Comparison of ENCODE assay signal across 1 cellular context in the genomic region with DNA sequence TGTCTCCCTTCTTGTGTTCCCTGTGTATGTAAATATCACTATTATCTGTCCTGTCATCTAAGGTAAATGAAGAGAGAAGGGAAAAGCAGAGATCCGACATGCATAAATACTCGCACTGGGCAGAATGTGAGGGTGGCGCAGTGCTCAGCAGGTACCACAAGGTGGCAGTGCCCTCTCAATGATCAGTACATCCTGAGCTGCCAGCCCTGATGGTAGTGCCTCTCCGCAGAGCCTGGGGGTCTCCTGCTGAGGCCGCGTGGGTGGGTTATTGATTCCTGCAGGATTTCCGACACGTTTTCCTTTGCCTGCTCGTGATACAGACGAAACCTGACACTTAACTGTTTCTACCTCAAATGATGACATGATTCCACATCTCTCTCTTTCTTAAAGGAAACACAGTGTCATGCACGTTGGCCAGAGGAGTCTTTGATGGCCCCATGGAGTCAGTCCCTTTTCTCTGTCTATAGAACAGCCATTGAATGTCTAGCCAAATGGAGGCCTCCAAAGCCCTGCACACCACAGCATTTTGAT.
A peak's percentile ranks its signal among the peaks of the same experiment; 100 is the strongest.
TF ChIP-seq lines count a peak whose summit lies in the region.

No MANE protein-coding gene starts in this region.

TF ChIP-seq in HEK293, 187 proteins besides CTCF, POLR2A, EP300 and RAD21 (continued from another document and continues in another):
- TF ChIP-seq, protein P1, sequence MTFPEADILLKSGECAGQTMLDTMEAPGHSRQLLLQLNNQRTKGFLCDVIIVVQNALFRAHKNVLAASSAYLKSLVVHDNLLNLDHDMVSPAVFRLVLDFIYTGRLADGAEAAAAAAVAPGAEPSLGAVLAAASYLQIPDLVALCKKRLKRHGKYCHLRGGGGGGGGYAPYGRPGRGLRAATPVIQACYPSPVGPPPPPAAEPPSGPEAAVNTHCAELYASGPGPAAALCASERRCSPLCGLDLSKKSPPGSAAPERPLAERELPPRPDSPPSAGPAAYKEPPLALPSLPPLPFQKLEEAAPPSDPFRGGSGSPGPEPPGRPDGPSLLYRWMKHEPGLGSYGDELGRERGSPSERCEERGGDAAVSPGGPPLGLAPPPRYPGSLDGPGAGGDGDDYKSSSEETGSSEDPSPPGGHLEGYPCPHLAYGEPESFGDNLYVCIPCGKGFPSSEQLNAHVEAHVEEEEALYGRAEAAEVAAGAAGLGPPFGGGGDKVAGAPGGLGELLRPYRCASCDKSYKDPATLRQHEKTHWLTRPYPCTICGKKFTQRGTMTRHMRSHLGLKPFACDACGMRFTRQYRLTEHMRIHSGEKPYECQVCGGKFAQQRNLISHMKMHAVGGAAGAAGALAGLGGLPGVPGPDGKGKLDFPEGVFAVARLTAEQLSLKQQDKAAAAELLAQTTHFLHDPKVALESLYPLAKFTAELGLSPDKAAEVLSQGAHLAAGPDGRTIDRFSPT (tag by site-specific recombination; IDR thresholded peaks at IDR 0.05) = peak; percentile 59; the same call in 1 of the 2 replicates
- TF ChIP-seq, protein P2, sequence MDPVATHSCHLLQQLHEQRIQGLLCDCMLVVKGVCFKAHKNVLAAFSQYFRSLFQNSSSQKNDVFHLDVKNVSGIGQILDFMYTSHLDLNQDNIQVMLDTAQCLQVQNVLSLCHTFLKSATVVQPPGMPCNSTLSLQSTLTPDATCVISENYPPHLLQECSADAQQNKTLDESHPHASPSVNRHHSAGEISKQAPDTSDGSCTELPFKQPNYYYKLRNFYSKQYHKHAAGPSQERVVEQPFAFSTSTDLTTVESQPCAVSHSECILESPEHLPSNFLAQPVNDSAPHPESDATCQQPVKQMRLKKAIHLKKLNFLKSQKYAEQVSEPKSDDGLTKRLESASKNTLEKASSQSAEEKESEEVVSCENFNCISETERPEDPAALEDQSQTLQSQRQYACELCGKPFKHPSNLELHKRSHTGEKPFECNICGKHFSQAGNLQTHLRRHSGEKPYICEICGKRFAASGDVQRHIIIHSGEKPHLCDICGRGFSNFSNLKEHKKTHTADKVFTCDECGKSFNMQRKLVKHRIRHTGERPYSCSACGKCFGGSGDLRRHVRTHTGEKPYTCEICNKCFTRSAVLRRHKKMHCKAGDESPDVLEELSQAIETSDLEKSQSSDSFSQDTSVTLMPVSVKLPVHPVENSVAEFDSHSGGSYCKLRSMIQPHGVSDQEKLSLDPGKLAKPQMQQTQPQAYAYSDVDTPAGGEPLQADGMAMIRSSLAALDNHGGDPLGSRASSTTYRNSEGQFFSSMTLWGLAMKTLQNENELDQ (tag by site-specific recombination; IDR thresholded peaks at IDR 0.05; ENCODE audit: low read depth) = no peak
- TF ChIP-seq SALL2 (tag by site-specific recombination; IDR thresholded peaks at IDR 0.05; ENCODE audit: borderline replicate concordance) (no peak), TSHZ1 (tag by site-specific recombination; IDR thresholded peaks at IDR 0.05; ENCODE audit: borderline replicate concordance) (no peak), ZNF785 (tag by site-specific recombination; IDR thresholded peaks at IDR 0.05) (no peak), ZNF621 (tag by site-specific recombination; IDR thresholded peaks at IDR 0.05) (no peak), ZNF791 (tag by site-specific recombination; IDR thresholded peaks at IDR 0.05) (no peak), HOXA7 (CRISPR knock-in tag; IDR thresholded peaks at IDR 0.05; ENCODE audit: borderline replicate concordance) (no peak), ZNF239 (tag by site-specific recombination; IDR thresholded peaks at IDR 0.05) (no peak), ZNF132 (tag by site-specific recombination; IDR thresholded peaks at IDR 0.05; ENCODE audit: borderline replicate concordance) (no peak), ZBTB10 (tag by site-specific recombination; IDR thresholded peaks at IDR 0.05) (no peak), ZIC2 (tag by site-specific recombination; IDR thresholded peaks at IDR 0.05) (peak; percentile 83), ZNF596 (tag by site-specific recombination; IDR thresholded peaks at IDR 0.05) (no peak), KLF7 (tag by site-specific recombination; IDR thresholded peaks at IDR 0.05; ENCODE audit: borderline replicate concordance) (no peak), ZNF776 (tag by site-specific recombination; IDR thresholded peaks at IDR 0.05; ENCODE audit: borderline replicate concordance) (no peak), ZNF423 (tag by site-specific recombination; IDR thresholded peaks at IDR 0.05) (no peak), BCL11B (tag by site-specific recombination; IDR thresholded peaks at IDR 0.05; ENCODE audit: low read depth) (no peak), ZNF548 (tag by site-specific recombination; IDR thresholded peaks at IDR 0.05) (no peak), EGR2 (tag by site-specific recombination; IDR thresholded peaks at IDR 0.05; ENCODE audit: low read depth) (peak; percentile 63), ZNF157 (tag by site-specific recombination; IDR thresholded peaks at IDR 0.05) (no peak), PATZ1 (tag by site-specific recombination; IDR thresholded peaks at IDR 0.05) (no peak), ZNF184 (tag by site-specific recombination; IDR thresholded peaks at IDR 0.05) (no peak), ZNF600 (tag by site-specific recombination; IDR thresholded peaks at IDR 0.05) (no peak), ZNF792 (tag by site-specific recombination; IDR thresholded peaks at IDR 0.05) (no peak), ZNF292 (tag by site-specific recombination; IDR thresholded peaks at IDR 0.05; ENCODE audit: borderline replicate concordance, low read depth) (no peak)
- TF ChIP-seq, protein P3, sequence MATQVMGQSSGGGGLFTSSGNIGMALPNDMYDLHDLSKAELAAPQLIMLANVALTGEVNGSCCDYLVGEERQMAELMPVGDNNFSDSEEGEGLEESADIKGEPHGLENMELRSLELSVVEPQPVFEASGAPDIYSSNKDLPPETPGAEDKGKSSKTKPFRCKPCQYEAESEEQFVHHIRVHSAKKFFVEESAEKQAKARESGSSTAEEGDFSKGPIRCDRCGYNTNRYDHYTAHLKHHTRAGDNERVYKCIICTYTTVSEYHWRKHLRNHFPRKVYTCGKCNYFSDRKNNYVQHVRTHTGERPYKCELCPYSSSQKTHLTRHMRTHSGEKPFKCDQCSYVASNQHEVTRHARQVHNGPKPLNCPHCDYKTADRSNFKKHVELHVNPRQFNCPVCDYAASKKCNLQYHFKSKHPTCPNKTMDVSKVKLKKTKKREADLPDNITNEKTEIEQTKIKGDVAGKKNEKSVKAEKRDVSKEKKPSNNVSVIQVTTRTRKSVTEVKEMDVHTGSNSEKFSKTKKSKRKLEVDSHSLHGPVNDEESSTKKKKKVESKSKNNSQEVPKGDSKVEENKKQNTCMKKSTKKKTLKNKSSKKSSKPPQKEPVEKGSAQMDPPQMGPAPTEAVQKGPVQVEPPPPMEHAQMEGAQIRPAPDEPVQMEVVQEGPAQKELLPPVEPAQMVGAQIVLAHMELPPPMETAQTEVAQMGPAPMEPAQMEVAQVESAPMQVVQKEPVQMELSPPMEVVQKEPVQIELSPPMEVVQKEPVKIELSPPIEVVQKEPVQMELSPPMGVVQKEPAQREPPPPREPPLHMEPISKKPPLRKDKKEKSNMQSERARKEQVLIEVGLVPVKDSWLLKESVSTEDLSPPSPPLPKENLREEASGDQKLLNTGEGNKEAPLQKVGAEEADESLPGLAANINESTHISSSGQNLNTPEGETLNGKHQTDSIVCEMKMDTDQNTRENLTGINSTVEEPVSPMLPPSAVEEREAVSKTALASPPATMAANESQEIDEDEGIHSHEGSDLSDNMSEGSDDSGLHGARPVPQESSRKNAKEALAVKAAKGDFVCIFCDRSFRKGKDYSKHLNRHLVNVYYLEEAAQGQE (tag by site-specific recombination; IDR thresholded peaks at IDR 0.05) = no peak
- TF ChIP-seq, protein P4, sequence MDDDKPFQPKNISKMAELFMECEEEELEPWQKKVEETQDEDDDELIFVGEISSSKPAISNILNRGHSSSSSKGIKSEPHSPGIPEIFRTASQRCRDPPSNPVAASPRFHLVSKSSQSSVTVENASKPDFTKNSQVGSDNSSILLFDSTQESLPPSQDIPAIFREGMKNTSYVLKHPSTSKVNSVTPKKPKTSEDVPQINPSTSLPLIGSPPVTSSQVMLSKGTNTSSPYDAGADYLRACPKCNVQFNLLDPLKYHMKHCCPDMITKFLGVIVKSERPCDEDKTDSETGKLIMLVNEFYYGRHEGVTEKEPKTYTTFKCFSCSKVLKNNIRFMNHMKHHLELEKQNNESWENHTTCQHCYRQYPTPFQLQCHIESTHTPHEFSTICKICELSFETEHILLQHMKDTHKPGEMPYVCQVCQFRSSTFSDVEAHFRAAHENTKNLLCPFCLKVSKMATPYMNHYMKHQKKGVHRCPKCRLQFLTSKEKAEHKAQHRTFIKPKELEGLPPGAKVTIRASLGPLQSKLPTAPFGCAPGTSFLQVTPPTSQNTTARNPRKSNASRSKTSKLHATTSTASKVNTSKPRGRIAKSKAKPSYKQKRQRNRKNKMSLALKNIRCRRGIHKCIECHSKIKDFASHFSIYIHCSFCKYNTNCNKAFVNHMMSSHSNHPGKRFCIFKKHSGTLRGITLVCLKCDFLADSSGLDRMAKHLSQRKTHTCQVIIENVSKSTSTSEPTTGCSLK (tag by site-specific recombination; IDR thresholded peaks at IDR 0.05) = no peak
- TF ChIP-seq, protein P5, sequence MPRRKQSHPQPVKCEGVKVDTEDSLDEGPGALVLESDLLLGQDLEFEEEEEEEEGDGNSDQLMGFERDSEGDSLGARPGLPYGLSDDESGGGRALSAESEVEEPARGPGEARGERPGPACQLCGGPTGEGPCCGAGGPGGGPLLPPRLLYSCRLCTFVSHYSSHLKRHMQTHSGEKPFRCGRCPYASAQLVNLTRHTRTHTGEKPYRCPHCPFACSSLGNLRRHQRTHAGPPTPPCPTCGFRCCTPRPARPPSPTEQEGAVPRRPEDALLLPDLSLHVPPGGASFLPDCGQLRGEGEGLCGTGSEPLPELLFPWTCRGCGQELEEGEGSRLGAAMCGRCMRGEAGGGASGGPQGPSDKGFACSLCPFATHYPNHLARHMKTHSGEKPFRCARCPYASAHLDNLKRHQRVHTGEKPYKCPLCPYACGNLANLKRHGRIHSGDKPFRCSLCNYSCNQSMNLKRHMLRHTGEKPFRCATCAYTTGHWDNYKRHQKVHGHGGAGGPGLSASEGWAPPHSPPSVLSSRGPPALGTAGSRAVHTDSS (tag by site-specific recombination; IDR thresholded peaks at IDR 0.05) = no peak
- TF ChIP-seq, protein P6, sequence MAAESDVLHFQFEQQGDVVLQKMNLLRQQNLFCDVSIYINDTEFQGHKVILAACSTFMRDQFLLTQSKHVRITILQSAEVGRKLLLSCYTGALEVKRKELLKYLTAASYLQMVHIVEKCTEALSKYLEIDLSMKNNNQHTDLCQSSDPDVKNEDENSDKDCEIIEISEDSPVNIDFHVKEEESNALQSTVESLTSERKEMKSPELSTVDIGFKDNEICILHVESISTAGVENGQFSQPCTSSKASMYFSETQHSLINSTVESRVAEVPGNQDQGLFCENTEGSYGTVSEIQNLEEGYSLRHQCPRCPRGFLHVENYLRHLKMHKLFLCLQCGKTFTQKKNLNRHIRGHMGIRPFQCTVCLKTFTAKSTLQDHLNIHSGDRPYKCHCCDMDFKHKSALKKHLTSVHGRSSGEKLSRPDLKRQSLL (tag by site-specific recombination; IDR thresholded peaks at IDR 0.05) = no peak
